6 cellular contexts compared by ENCODE assay signal in genomic region chr6:83444101-83444699, GRCh38. TPM values are rescaled to one million over a fixed set of nuclear protein-coding genes. Genes with fewer than 3 reads are reported as not detected.
"Had no signal": no experiment of that assay in that cellular context is flagged by ENCODE, and none has a peak within 500 bp of the region (broad histone marks: within the 10 kb centered on the region; RNA-seq: fewer than 3 reads in every experiment).

No MANE protein-coding gene starts in this region.

RNA-seq across cellular contexts. Expression of gene ME1, which starts 13.3 kb away (rescaled TPM):
- total RNA-seq: activated B cell treated with CpG ODN at 0.5 μM for 24 hours; activated naive CD4-positive, alpha-beta T cell treated with anti-CD3 and anti-CD28 coated beads for 36 hours; activated naive CD4-positive, alpha-beta T cell treated with anti-CD3 and anti-CD28 coated beads, Interleukin-2, amount 50 U/mL, for 72 hours; activated T-helper 1 cell treated with anti-CD3 and anti-CD28 coated beads, Interleukin-12 subunit alpha, Interleukin-12 subunit beta, Interleukin-2, Interleukin-4 antibody, amounts not matched to agents 30 ng/mL and 10 ng/mL and 1 ng/mL, durations not matched to agents 14 hours and 24 hours and 36 hours; SJCRH30; T-helper 2 cell treated with Interferon-gamma antibody and Interleukin-4, amounts not matched to agents 100 ng/mL and 5 ng/mL, for 36 hours had no signal
